ENCODE assay signal across 7 cellular contexts in the genomic region with DNA sequence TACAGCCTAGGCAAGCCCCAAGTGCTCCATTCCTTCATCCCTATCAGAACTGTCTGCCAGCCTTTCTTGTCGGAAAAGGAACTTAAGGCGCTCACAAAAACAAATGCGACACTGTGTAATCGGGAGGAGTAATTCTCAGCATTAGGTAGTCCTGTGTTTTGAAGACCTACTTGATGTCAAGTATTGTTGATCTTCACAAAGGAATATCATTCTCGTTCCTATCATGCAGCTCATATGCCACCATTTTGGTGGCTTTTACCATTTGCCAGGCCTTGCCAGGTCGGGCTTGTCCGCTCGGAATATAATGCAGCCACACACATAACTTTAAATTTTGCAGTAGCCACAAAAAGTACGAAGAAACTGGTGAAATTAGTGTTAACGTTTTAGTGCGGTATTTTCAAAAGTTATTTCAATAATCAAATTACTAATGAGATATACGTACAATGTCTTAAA. TPM values are rescaled to one million over a fixed set of nuclear protein-coding genes. Genes with fewer than 3 reads are reported as not detected.
DNase-seq lines count a peak whose midpoint lies in the region; ATAC-seq, FAIRE-seq and TF ChIP-seq lines count a peak whose summit lies in the region.

No MANE protein-coding gene starts in this region.

- H4K8ac ChIP-seq in IMR-90 (ENCODE audit: low read depth in 2 of 2, low read length in 2 of 2), result peak overlapping the region; percentile 96 to 100

- peak overlapping the region; percentile 42; the same call in 1 of the 2 replicates for H3K18ac ChIP-seq in IMR-90 (ENCODE audit: low read depth, low read length)

- peaks cover 6% of the 10 kb centered on the region; the same call in 1 of the 2 replicates for H3K9me1 ChIP-seq in IMR-90 (ENCODE audit: insufficient read depth, low read length)

- H3K4me2 ChIP-seq in IMR-90 (ENCODE audit: low read depth, low read length), result peak overlapping the region; percentile 85

- intact Hi-C loops in IMR-90 (cut with micrococcal nuclease), result loop anchor here (5.0 kb wide), 2 partner anchors 436 to 486 kb away; partner anchors contain the start of gene FBLN5
- intact Hi-C loops in kidney (cut with DNase I), result no loop called here

- no peak overlapping the region for H2BK20ac ChIP-seq in IMR-90 (ENCODE audit: low read depth, low read length)

- no TSS peak for BruUV-seq in IMR-90 (replicated peaks; lab: Mats Ljungman, UMichigan)

- peak overlapping the region; percentile 81 for H3K14ac ChIP-seq in IMR-90 (replicated peaks; ENCODE audit: low read depth, low read length)

- peak overlapping the region; percentile 34; the same call in 1 of the 3 replicates for H2BK15ac ChIP-seq in IMR-90 (ENCODE audit: low read depth, low read length)

- H3K79me1 ChIP-seq in IMR-90 (ENCODE audit: low read depth in 1 of 2, low read length in 2 of 2), result 0 out of 4 replicates have a peak, but pooled peaks cover 0 to 5% of the 10 kb centered on the region in 2 experiments

- H3K4me1 ChIP-seq in IMR-90 (ENCODE audit: control insufficient read depth, insufficient read depth, low read length), result peaks cover 3% of the 10 kb centered on the region; the same call in 1 of the 2 replicates
- peaks cover 3 to 11% of the 10 kb centered on the region in 2 donors for H3K4me1 ChIP-seq in kidney (ENCODE audit: control insufficient read depth in 1 of 2, insufficient read depth in 1 of 2, low read depth in 1 of 2, low read length in 2 of 2)
- H3K4me1 ChIP-seq in thoracic aorta (ENCODE audit: control insufficient read depth in 1 of 2, low read depth in 2 of 2), result peaks cover 23 to 28% of the 10 kb centered on the region in 2 donors

- FAIRE-seq in kidney (lab: Jason Lieb, UNC), result no peak

- H4K20me1 ChIP-seq in IMR-90 (ENCODE audit: insufficient read depth, low read length), result peaks cover 30% of the 10 kb centered on the region

- H3K36me3 ChIP-seq in IMR-90 (ENCODE audit: control insufficient read depth, insufficient read depth, low read length) (peaks cover 3% of the 10 kb centered on the region; the same call in 1 of the 2 replicates), kidney (ENCODE audit: control insufficient read depth in 1 of 2, insufficient read depth in 2 of 2, low read length in 2 of 2) (no peaks in the 10 kb centered on the region), thoracic aorta (no peaks in the 10 kb centered on the region)

- in situ Hi-C loops in G401 (cut with HindIII; ENCODE audit: low sequenced_read_pairs), result no loop called here
- in situ Hi-C loops in IMR-90 (cut with MboI; ENCODE audit: low sequenced_read_pairs), result loop anchor here (25.0 kb wide), 1 partner anchor 1801 kb away; no protein-coding TSS in a partner anchor

- TF ChIP-seq POLR2A in IMR-90 (IDR thresholded peaks at IDR 0.05; ENCODE audit: low read depth, low read length), result no peak

- H3K4me3 ChIP-seq in IMR-90 (ENCODE audit: insufficient read depth, low read depth, low read length) (peak overlapping the region; percentile 100), kidney (ENCODE audit: low read length in 2 of 2) (peak overlapping the region; percentile 63 to 83), thoracic aorta (peak overlapping the region; percentile 87)

- H3K4ac ChIP-seq in IMR-90 (ENCODE audit: low read depth, low read length), result peak overlapping the region; percentile 89

- peak overlapping the region; percentile 82 for H2BK5ac ChIP-seq in IMR-90 (ENCODE audit: low read depth, low read length, poor library complexity, severe bottlenecking)

- H3K27ac ChIP-seq in IMR-90 (ENCODE audit: insufficient read depth, low read length), result peak overlapping the region; percentile 89
- H3K27ac ChIP-seq in adipose tissue (ENCODE audit: low read depth, low read length), result peak overlapping the region; percentile 94
- peak overlapping the region; percentile 97 to 99 for H3K27ac ChIP-seq in kidney (ENCODE audit: low read depth in 2 of 2, low read length in 2 of 2)
- H3K27ac ChIP-seq in thoracic aorta, result peak overlapping the region; percentile 99 to 100

- H3K9me3 ChIP-seq in IMR-90 (ENCODE audit: control insufficient read depth, insufficient read depth, low read length) (no peaks in the 10 kb centered on the region), kidney (ENCODE audit: control insufficient read depth in 1 of 2, low read length in 2 of 2) (no peaks in the 10 kb centered on the region), thoracic aorta (no peaks in the 10 kb centered on the region)

- peak overlapping the region; percentile 39; the same call in 1 of the 2 replicates for H2BK120ac ChIP-seq in IMR-90 (ENCODE audit: low read depth, low read length)

- peak overlapping the region; percentile 98 for H2AFZ ChIP-seq in IMR-90 (replicated peaks; ENCODE audit: low read length, poor library complexity)

- peak overlapping the region; percentile 44 for H2AK5ac ChIP-seq in IMR-90 (ENCODE audit: low read depth, low read length)

- H3K56ac ChIP-seq in IMR-90 (ENCODE audit: extremely low read depth, insufficient read depth, low read length), result peak overlapping the region; percentile 83

- peak overlapping the region; percentile 88 for H4K91ac ChIP-seq in IMR-90 (ENCODE audit: insufficient read depth, low read depth, low read length)

- CTCF ChIA-PET in IMR-90 (lab: Yijun Ruan, JAX), result interaction anchor here (0.6 kb wide), 1 partner anchor 257 kb away, joined by 3 read pairs; no protein-coding TSS in a partner anchor

- TF ChIP-seq CTCF in IMR-90 (conservative IDR thresholded peaks at IDR 0.05; ENCODE audit: low read depth, low read length), result no peak
- no peak for TF ChIP-seq CTCF in kidney (IDR thresholded peaks at IDR 0.05; ENCODE audit: borderline replicate concordance, extremely low read depth, insufficient read depth)
- TF ChIP-seq CTCF in thoracic aorta (IDR thresholded peaks at IDR 0.05), result no peak

- peak overlapping the region; percentile 94 for H4K5ac ChIP-seq in IMR-90 (ENCODE audit: low read depth, low read length)

- POLR2A ChIA-PET in IMR-90 (lab: Charles Lee; ENCODE audit: unreplicated experiment), result no interaction called here

- H3K27me3 ChIP-seq in IMR-90 (ENCODE audit: control insufficient read depth, insufficient read depth, low read length), result peaks cover under 1% of the 10 kb centered on the region; the same call in 1 of the 2 replicates
- H3K27me3 ChIP-seq in thoracic aorta (replicated peaks; ENCODE audit: insufficient read depth), result no peaks in the 10 kb centered on the region

- peak overlapping the region; percentile 97 for H3K23ac ChIP-seq in IMR-90 (ENCODE audit: low read depth, low read length)

- no CpG with 5 or more reads among the region's 12 CpGs for WGBS in IMR-90 (ENCODE audit: extremely low coverage in 2 of 2, insufficient read length in 1 of 2), 2 experiments
- 37 to 48% (median 48%) methylated on average over 12 of the region's 12 CpGs for WGBS in adipose tissue, 3 donors

- H2AK9ac ChIP-seq in IMR-90 (replicated peaks; ENCODE audit: low read depth, low read length, poor library complexity), result peak overlapping the region; percentile 98

- DNase-seq in G401 (ENCODE audit: low spot score) (peak; percentile 55), IMR-90 (peak; percentile 23), kidney (no peak), thoracic aorta (ENCODE audit: low spot score) (no peak), GM03348 (ENCODE audit: low spot score) (no peak)

- no peak for ATAC-seq in IMR-90 (ENCODE audit: low read depth)
- peak; percentile 7 for ATAC-seq in thoracic aorta (ENCODE audit: insufficient number of reproducible peaks, low FRiP score, low read depth)
- no peak for ATAC-seq in HG03135 (IDR thresholded peaks at IDR 0.05; ENCODE audit: unreplicated experiment)

- dilution Hi-C loops in IMR-90 (cut with HindIII; ENCODE audit: low sequenced_read_pairs, unreplicated experiment), result no loop called here

- H3K9ac ChIP-seq in IMR-90 (ENCODE audit: low read depth, low read length) (peak overlapping the region; percentile 91), kidney (ENCODE audit: low read length in 2 of 2) (peak overlapping the region; percentile 71 to 86)

- no peak for TF ChIP-seq RAD21 in IMR-90 (IDR thresholded peaks at IDR 0.05; ENCODE audit: low read length)

TF ChIP-seq in IMR-90, 13 proteins besides CTCF, POLR2A, EP300 and RAD21:
- TF ChIP-seq RCOR1 (IDR thresholded peaks at IDR 0.05; ENCODE audit: insufficient replicate concordance, low read length) (no peak), NFE2L2 (IDR thresholded peaks at IDR 0.05; ENCODE audit: low read depth, low read length) (no peak), MAFK (IDR thresholded peaks at IDR 0.05; ENCODE audit: low read depth, low read length) (no peak), MXI1 (IDR thresholded peaks at IDR 0.05; ENCODE audit: borderline replicate concordance, low read depth, low read length) (no peak), CEBPB (IDR thresholded peaks at IDR 0.05; ENCODE audit: low read depth, low read length) (no peak), CHD1 (IDR thresholded peaks at IDR 0.05; ENCODE audit: low read depth, low read length) (no peak)
- TF ChIP-seq, protein P1, sequence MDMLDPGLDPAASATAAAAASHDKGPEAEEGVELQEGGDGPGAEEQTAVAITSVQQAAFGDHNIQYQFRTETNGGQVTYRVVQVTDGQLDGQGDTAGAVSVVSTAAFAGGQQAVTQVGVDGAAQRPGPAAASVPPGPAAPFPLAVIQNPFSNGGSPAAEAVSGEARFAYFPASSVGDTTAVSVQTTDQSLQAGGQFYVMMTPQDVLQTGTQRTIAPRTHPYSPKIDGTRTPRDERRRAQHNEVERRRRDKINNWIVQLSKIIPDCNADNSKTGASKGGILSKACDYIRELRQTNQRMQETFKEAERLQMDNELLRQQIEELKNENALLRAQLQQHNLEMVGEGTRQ (IDR thresholded peaks at IDR 0.05; ENCODE audit: low read depth, low read length), result no peak
- TF ChIP-seq, protein P2, sequence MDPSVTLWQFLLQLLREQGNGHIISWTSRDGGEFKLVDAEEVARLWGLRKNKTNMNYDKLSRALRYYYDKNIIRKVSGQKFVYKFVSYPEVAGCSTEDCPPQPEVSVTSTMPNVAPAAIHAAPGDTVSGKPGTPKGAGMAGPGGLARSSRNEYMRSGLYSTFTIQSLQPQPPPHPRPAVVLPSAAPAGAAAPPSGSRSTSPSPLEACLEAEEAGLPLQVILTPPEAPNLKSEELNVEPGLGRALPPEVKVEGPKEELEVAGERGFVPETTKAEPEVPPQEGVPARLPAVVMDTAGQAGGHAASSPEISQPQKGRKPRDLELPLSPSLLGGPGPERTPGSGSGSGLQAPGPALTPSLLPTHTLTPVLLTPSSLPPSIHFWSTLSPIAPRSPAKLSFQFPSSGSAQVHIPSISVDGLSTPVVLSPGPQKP (IDR thresholded peaks at IDR 0.05; ENCODE audit: borderline replicate concordance, low read depth, low read length), result no peak

RNA-seq across cellular contexts. Expression of gene PPP4R3A, which starts 0.9 kb away (rescaled TPM):
- total RNA-seq in G401 (2014; rRNA removed; shearing (Covaris generic)), result 56.2 and 66.8 TPM in 2 replicates
- total RNA-seq in IMR-90 (2012; rRNA removed), result 28.9 and 46.4 TPM in 2 replicates
- 25.2 and 28.2 TPM in 2 replicates for polyA plus RNA-seq in IMR-90 (2012; rRNA removed)
- polyA plus RNA-seq in IMR-90 (2012; cell fraction: cytosol; rRNA removed), result 8.3 and 12.0 TPM in 2 replicates
- 7.1 and 65.4 TPM in 2 replicates for polyA plus RNA-seq in IMR-90 (2012; cell fraction: nucleus; rRNA removed; ENCODE audit: low replicate concordance)
- polyA plus RNA-seq in adipose tissue, result 10 to 100 TPM; 24.6 to 50.9 (median 34.1) TPM
- total RNA-seq in kidney, result 86.5 TPM
- polyA plus RNA-seq in kidney (ENCODE audit: insufficient read depth, low read depth, low replicate concordance), result 29.0 TPM
- total RNA-seq in thoracic aorta, result 100 to 1,000 TPM in 1 of 2 donors, 10 to 100 TPM in 1; 57.5 to 104 TPM

Comparison
In these comparisons a context has a peak if more than half of its experiments do, and no peak if none do; other contexts are left out.
1. DNase-seq: peak in G401 (single experiment) and IMR-90 (single experiment); none in kidney (single experiment), thoracic aorta (single experiment) and GM03348 (single experiment).
2. Peak in every context shown above with its lines, with median percentiles within 50 percentile points of each other: H3K27ac ChIP-seq and H3K4me3 ChIP-seq.